Comparison of ENCODE assay signal across 22 cellular contexts in the genomic region with DNA sequence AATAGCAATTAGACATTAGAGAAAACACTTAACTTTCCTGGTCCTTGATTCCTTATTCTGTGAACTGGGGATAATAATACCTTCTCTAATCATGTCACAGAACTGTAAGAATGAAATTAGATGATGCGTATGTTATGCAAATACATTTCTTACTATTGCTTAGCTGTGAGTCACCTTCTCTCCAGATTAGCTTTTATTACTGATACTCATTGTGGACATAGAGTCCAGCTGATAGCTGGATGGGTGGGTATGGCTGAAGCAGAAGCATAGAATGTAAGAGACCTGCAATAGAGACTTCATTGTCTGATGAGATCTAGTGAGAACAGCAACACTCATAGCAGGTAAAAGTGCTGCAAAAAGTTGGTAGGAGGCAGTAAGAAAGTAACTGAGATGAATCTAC.
"Had no signal": no experiment of that assay in that cellular context is flagged by ENCODE, and none has a peak within 500 bp of the region (broad histone marks: within the 10 kb centered on the region; RNA-seq: fewer than 3 reads in every experiment).

No MANE protein-coding gene starts in this region.

- H3K27ac ChIP-seq: adrenal gland, KMS-11 had no signal

- H3K9me3 ChIP-seq: adrenal gland, MG63 had no signal

- H3K27me3 ChIP-seq: adrenal gland, MG63 had no signal

- H3K36me3 ChIP-seq: adrenal gland, MG63 had no signal

- H3K4me2 ChIP-seq: KMS-11 had no signal

- ATAC-seq: activated CD4-positive, CD25-positive, alpha-beta regulatory T cell treated with anti-CD3 and anti-CD28 coated beads, Interleukin-2, amount 50 U/mL, for 24 hours; activated CD8-positive, alpha-beta T cell treated with anti-CD3 and anti-CD28 coated beads for 36 hours had no signal

- H3K9ac ChIP-seq: KMS-11 had no signal

- H3K4me1 ChIP-seq: adrenal gland had no signal

- H3K4me3 ChIP-seq: adrenal gland, MG63 had no signal

- DNase-seq: activated CD4-positive, alpha-beta T cell treated with anti-CD3 and anti-CD28 coated beads for 4 hours; activated CD8-positive, alpha-beta memory T cell treated with anti-CD3 and anti-CD28 coated beads, Interleukin-2, amount 50 U/mL, for 48 hours; activated CD8-positive, alpha-beta T cell treated with anti-CD3 and anti-CD28 coated beads for 36 hours; activated naive CD4-positive, alpha-beta T cell treated with anti-CD3 and anti-CD28 coated beads, Interleukin-2, amount 50 U/mL, for 16 hours; activated naive CD8-positive, alpha-beta T cell treated with anti-CD3 and anti-CD28 coated beads, Interleukin-2, amount 10 ng/mL, durations not matched to agents 7 days and 5 days; activated T-cell treated with anti-CD3 and anti-CD28 coated beads, Interleukin-2, amount 50 U/mL, for 1 hour; adrenal gland; anterior cingulate cortex; central memory CD4-positive, alpha-beta T cell; MG63; MV-4-11; NCI-H1105; NCI-H1436; NCI-H1694 treated with DMSO at 0.1 percent for 48 hours; NCI-H2029 treated with DMSO at 0.1 percent for 48 hours; NCI-H446; NCI-H524; NCI-H748 treated with DMSO at 0.1 percent for 48 hours; OCI-M1; SHP77 treated with DMSO at 0.1 percent for 48 hours had no signal
